In genomic region chr11:95684701-95685100, GRCh38 we compare ENCODE assay signal across 21 cellular contexts.
A peak's percentile ranks its signal among the peaks of the same experiment; 100 is the strongest.
DNase-seq lines count a peak whose midpoint lies in the region; ATAC-seq and TF ChIP-seq lines count a peak whose summit lies in the region.
"Had no signal": no experiment of that assay in that cellular context is flagged by ENCODE, and none has a peak within 500 bp of the region (broad histone marks: within the 10 kb centered on the region; RNA-seq: fewer than 3 reads in every experiment).

No MANE protein-coding gene starts in this region.

- H3K36me3 Mint-ChIP-seq in activated T-cell treated with anti-CD3 and anti-CD28 coated beads, Interleukin-2, amount 50 U/mL, for 72 hours (ENCODE audit: insufficient read depth in 2 of 2), result peaks cover 0 to 2% of the 10 kb centered on the region in 2 donors
- no peaks in the 10 kb centered on the region for H3K36me3 Mint-ChIP-seq in activated T-cell treated with anti-CD3 and anti-CD28 coated beads, Interleukin-2, amount 50 U/mL, for 4 hours (ENCODE audit: insufficient read depth)
- H3K36me3 Mint-ChIP-seq in activated naive CD8-positive, alpha-beta T cell treated with anti-CD3 and anti-CD28 coated beads for 36 hours, result peaks cover 32% of the 10 kb centered on the region

- H4K8ac ChIP-seq in IMR-90 (ENCODE audit: low read depth in 2 of 2, low read length in 2 of 2), result no peak overlapping the region

- H4K91ac ChIP-seq in IMR-90 (ENCODE audit: insufficient read depth, low read depth, low read length), result no peak overlapping the region

- no peaks in the 10 kb centered on the region for H3K27me3 Mint-ChIP-seq in activated T-cell treated with anti-CD3 and anti-CD28 coated beads, Interleukin-2, amount 50 U/mL, for 72 hours (ENCODE audit: low read depth)
- no peaks in the 10 kb centered on the region for H3K27me3 Mint-ChIP-seq in activated T-cell treated with anti-CD3 and anti-CD28 coated beads, Interleukin-2, amount 50 U/mL, for 4 hours (ENCODE audit: low read depth)
- no peaks in the 10 kb centered on the region for H3K27me3 Mint-ChIP-seq in activated naive CD8-positive, alpha-beta T cell treated with anti-CD3 and anti-CD28 coated beads for 36 hours
- H3K27me3 Mint-ChIP-seq: progenitor cell of endocrine pancreas had no signal

- H3K27ac ChIP-seq in IMR-90 (ENCODE audit: insufficient read depth, low read length) (no peak overlapping the region), suprapubic skin (no peak overlapping the region)

- dilution Hi-C loops in IMR-90 (cut with HindIII; ENCODE audit: low sequenced_read_pairs, unreplicated experiment), result no loop called here

- H2BK5ac ChIP-seq in IMR-90 (ENCODE audit: low read depth, low read length, poor library complexity, severe bottlenecking), result no peak overlapping the region

- no peak for DNase-seq in activated T-cell treated with anti-CD3 and anti-CD28 coated beads, Interleukin-2, amount 50 U/mL, for 72 hours
- no peak for DNase-seq in activated T-cell treated with anti-CD3 and anti-CD28 coated beads, Interleukin-2, amount 50 U/mL, for 4 hours
- DNase-seq in IMR-90 (no peak), superior temporal gyrus (ENCODE audit: extremely low spot score) (peak; percentile 42), suprapubic skin (ENCODE audit: low spot score in 2 of 2) (no peak)
- DNase-seq in activated naive CD8-positive, alpha-beta T cell treated with anti-CD3 and anti-CD28 coated beads for 36 hours, result no peak
- DNase-seq: activated CD8-positive, alpha-beta memory T cell treated with anti-CD3 and anti-CD28 coated beads for 24 hours; C1 segment of cervical spinal cord; effector CD4-positive, alpha-beta T cell; head of caudate nucleus; left cardiac atrium; mammary epithelial cell; NCI-H1048; NCI-H1930; NCI-H345; OCI-M1; T-helper 9 cell had no signal

- no peaks in the 10 kb centered on the region for H3K9me1 ChIP-seq in IMR-90 (ENCODE audit: insufficient read depth, low read length)

- TF ChIP-seq CTCF in IMR-90 (conservative IDR thresholded peaks at IDR 0.05; ENCODE audit: low read depth, low read length) (no peak), suprapubic skin (IDR thresholded peaks at IDR 0.05) (no peak)

- H3K36me3 ChIP-seq in IMR-90 (ENCODE audit: control insufficient read depth, insufficient read depth, low read length) (no peaks in the 10 kb centered on the region), suprapubic skin (no peaks in the 10 kb centered on the region)

- POLR2A ChIA-PET in IMR-90 (lab: Charles Lee; ENCODE audit: unreplicated experiment), result no interaction called here

- TF ChIP-seq EP300 in suprapubic skin (IDR thresholded peaks at IDR 0.05), result no peak

- peak in 1 of 2 donors; percentile 12 for ATAC-seq in activated T-cell treated with anti-CD3 and anti-CD28 coated beads, Interleukin-2, amount 50 U/mL, for 72 hours (replicated peaks in 1 of 2)
- ATAC-seq in activated T-cell treated with anti-CD3 and anti-CD28 coated beads, Interleukin-2, amount 50 U/mL, for 4 hours, result no peak
- ATAC-seq in IMR-90 (ENCODE audit: low read depth), result no peak
- no peak for ATAC-seq in GM19023 (IDR thresholded peaks at IDR 0.05; ENCODE audit: unreplicated experiment)
- ATAC-seq: HCT116, left cardiac atrium, SK-N-SH treated with all-trans-retinoic acid at 6 μM for 48 hours had no signal

- no peak overlapping the region for H3K14ac ChIP-seq in IMR-90 (replicated peaks; ENCODE audit: low read depth, low read length)

- no peaks in the 10 kb centered on the region for H4K20me1 ChIP-seq in IMR-90 (ENCODE audit: insufficient read depth, low read length)

- no peak overlapping the region for H3K9ac ChIP-seq in IMR-90 (ENCODE audit: low read depth, low read length)

- H3K9me3 Mint-ChIP-seq in activated T-cell treated with anti-CD3 and anti-CD28 coated beads, Interleukin-2, amount 50 U/mL, for 72 hours, result no peaks in the 10 kb centered on the region
- H3K9me3 Mint-ChIP-seq in activated T-cell treated with anti-CD3 and anti-CD28 coated beads, Interleukin-2, amount 50 U/mL, for 4 hours, result peaks cover 4% of the 10 kb centered on the region
- H3K9me3 Mint-ChIP-seq in activated naive CD8-positive, alpha-beta T cell treated with anti-CD3 and anti-CD28 coated beads for 36 hours, result peaks cover 5% of the 10 kb centered on the region

- peak overlapping the region; percentile 13 to 73 for H3K4me3 Mint-ChIP-seq in activated T-cell treated with anti-CD3 and anti-CD28 coated beads, Interleukin-2, amount 50 U/mL, for 72 hours
- no peak overlapping the region for H3K4me3 Mint-ChIP-seq in activated T-cell treated with anti-CD3 and anti-CD28 coated beads, Interleukin-2, amount 50 U/mL, for 4 hours
- H3K4me3 Mint-ChIP-seq in activated naive CD8-positive, alpha-beta T cell treated with anti-CD3 and anti-CD28 coated beads for 36 hours, result no peak overlapping the region

- peak overlapping the region; percentile 6; the same call in 1 of the 2 replicates for H3K18ac ChIP-seq in IMR-90 (ENCODE audit: low read depth, low read length)

- H3K23ac ChIP-seq in IMR-90 (ENCODE audit: low read depth, low read length), result no peak overlapping the region

- H3K4me1 Mint-ChIP-seq in activated T-cell treated with anti-CD3 and anti-CD28 coated beads, Interleukin-2, amount 50 U/mL, for 72 hours (ENCODE audit: low read depth), result peaks cover 71% of the 10 kb centered on the region
- peaks cover 70% of the 10 kb centered on the region for H3K4me1 Mint-ChIP-seq in activated T-cell treated with anti-CD3 and anti-CD28 coated beads, Interleukin-2, amount 50 U/mL, for 4 hours (ENCODE audit: low read depth)
- H3K4me1 Mint-ChIP-seq in activated naive CD8-positive, alpha-beta T cell treated with anti-CD3 and anti-CD28 coated beads for 36 hours, result peaks cover 69% of the 10 kb centered on the region

- H3K27me3 ChIP-seq in IMR-90 (ENCODE audit: control insufficient read depth, insufficient read depth, low read length) (peaks cover 1% of the 10 kb centered on the region; the same call in 1 of the 2 replicates), suprapubic skin (no peaks in the 10 kb centered on the region)

- no peak overlapping the region for H2AK9ac ChIP-seq in IMR-90 (replicated peaks; ENCODE audit: low read depth, low read length, poor library complexity)

- H2BK15ac ChIP-seq in IMR-90 (ENCODE audit: low read depth, low read length), result peak overlapping the region; percentile 64; the same call in 1 of the 3 replicates

- WGBS in IMR-90 (ENCODE audit: extremely low coverage in 2 of 2, insufficient read length in 1 of 2), 2 experiments, result no CpG with 5 or more reads among the region's 2 CpGs
- WGBS in suprapubic skin, result 81% methylated on average over 2 of the region's 2 CpGs

- peak overlapping the region; percentile 86 for H3K27ac Mint-ChIP-seq in activated T-cell treated with anti-CD3 and anti-CD28 coated beads, Interleukin-2, amount 50 U/mL, for 72 hours
- H3K27ac Mint-ChIP-seq in activated naive CD8-positive, alpha-beta T cell treated with anti-CD3 and anti-CD28 coated beads for 36 hours, result peak overlapping the region; percentile 85
- H3K27ac Mint-ChIP-seq: progenitor cell of endocrine pancreas had no signal

- peaks cover 9% of the 10 kb centered on the region for H3K4me1 ChIP-seq in IMR-90 (ENCODE audit: control insufficient read depth, insufficient read depth, low read length)
- peaks cover 15% of the 10 kb centered on the region for H3K4me1 ChIP-seq in suprapubic skin

- in situ Hi-C loops in IMR-90 (cut with MboI; ENCODE audit: low sequenced_read_pairs), result no loop called here

- TF ChIP-seq RAD21 in IMR-90 (IDR thresholded peaks at IDR 0.05; ENCODE audit: low read length), result no peak

- H3K4me2 ChIP-seq in IMR-90 (ENCODE audit: low read depth, low read length), result no peak overlapping the region

- H2BK20ac ChIP-seq in IMR-90 (ENCODE audit: low read depth, low read length), result no peak overlapping the region

- H4K5ac ChIP-seq in IMR-90 (ENCODE audit: low read depth, low read length), result no peak overlapping the region

- no peak overlapping the region for H2AFZ ChIP-seq in IMR-90 (replicated peaks; ENCODE audit: low read length, poor library complexity)

- H2AK5ac ChIP-seq in IMR-90 (ENCODE audit: low read depth, low read length), result no peak overlapping the region; the same call in 1 of the 2 replicates

- no peak for TF ChIP-seq POLR2A in IMR-90 (IDR thresholded peaks at IDR 0.05; ENCODE audit: low read depth, low read length)
- TF ChIP-seq POLR2A in suprapubic skin (IDR thresholded peaks at IDR 0.05), result no peak

- no peak overlapping the region for H3K56ac ChIP-seq in IMR-90 (ENCODE audit: extremely low read depth, insufficient read depth, low read length)

- no peaks in the 10 kb centered on the region for H3K79me1 ChIP-seq in IMR-90 (ENCODE audit: low read depth in 1 of 2, low read length in 2 of 2)

- BruUV-seq in IMR-90 (replicated peaks; lab: Mats Ljungman, UMichigan), result no TSS peak

- CTCF ChIA-PET in IMR-90 (lab: Yijun Ruan, JAX), result no interaction called here

- H3K4me3 ChIP-seq in IMR-90 (ENCODE audit: insufficient read depth, low read depth, low read length) (no peak overlapping the region), suprapubic skin (no peak overlapping the region)

- no peaks in the 10 kb centered on the region for H3K9me3 ChIP-seq in IMR-90 (ENCODE audit: control insufficient read depth, insufficient read depth, low read length)
- no peaks in the 10 kb centered on the region for H3K9me3 ChIP-seq in suprapubic skin

- no peak overlapping the region for H2BK120ac ChIP-seq in IMR-90 (ENCODE audit: low read depth, low read length)

- intact Hi-C loops in IMR-90 (cut with micrococcal nuclease), result no loop called here

- no peak overlapping the region for H3K4ac ChIP-seq in IMR-90 (ENCODE audit: low read depth, low read length)

TF ChIP-seq in IMR-90, 13 proteins besides CTCF, POLR2A, EP300 and RAD21 (continues in another document):
- TF ChIP-seq USF2 (IDR thresholded peaks at IDR 0.05; ENCODE audit: low read depth, low read length) (no peak), RCOR1 (IDR thresholded peaks at IDR 0.05; ENCODE audit: insufficient replicate concordance, low read length) (no peak), NFE2L2 (IDR thresholded peaks at IDR 0.05; ENCODE audit: low read depth, low read length) (no peak), SMC3 (IDR thresholded peaks at IDR 0.05; ENCODE audit: low read depth, low read length) (no peak)

Comparison
In these comparisons a context has a peak if more than half of its experiments do, and no peak if none do; other contexts are left out.
1. H3K4me3 Mint-ChIP-seq: peak in activated T-cell treated with anti-CD3 and anti-CD28 coated beads, Interleukin-2, amount 50 U/mL, for 72 hours (2 of 2); none in activated T-cell treated with anti-CD3 and anti-CD28 coated beads, Interleukin-2, amount 50 U/mL, for 4 hours (single experiment) and activated naive CD8-positive, alpha-beta T cell treated with anti-CD3 and anti-CD28 coated beads for 36 hours (single experiment).